Comparison of ENCODE assay signal across 20 cellular contexts in the genomic region with DNA sequence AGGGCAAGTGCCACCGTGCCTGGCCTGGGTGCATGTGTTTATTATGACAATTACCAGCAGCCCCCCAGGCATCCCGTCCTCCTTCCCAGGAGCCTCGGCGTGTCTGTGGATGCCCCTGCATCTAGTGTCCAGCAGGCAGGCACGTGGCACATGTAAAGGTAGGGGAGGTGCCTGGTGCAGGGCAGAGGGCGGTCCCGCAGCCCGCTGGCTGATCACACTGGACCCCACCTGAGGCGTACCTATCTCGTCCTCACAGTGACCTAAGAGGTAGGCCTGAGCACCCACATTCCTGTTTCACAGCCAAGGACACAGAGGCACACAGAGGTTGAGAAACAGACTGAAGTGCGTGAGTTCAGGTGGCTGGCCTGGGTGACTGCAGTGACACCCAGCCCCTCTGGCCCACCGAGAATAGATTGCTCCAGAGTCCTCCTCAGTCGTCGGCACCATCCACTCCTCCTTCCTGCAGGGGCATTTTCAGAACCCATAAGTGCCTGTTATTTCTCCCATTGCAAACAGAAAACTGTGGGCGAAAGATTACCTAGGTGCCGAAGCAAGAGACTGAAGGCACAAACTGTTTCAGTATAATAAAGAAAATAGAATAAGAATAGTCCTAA. TPM values are rescaled to one million over a fixed set of nuclear protein-coding genes. Genes with fewer than 3 reads are reported as not detected.
DNase-seq lines count a peak whose midpoint lies in the region; ATAC-seq, FAIRE-seq and TF ChIP-seq lines count a peak whose summit lies in the region.
"Had no signal": no experiment of that assay in that cellular context is flagged by ENCODE, and none has a peak within 500 bp of the region (broad histone marks: within the 10 kb centered on the region; RNA-seq: fewer than 3 reads in every experiment).

No MANE protein-coding gene starts in this region.

- ATAC-seq in HepG2: no peak; the same call in 2 of the 3 replicates
- ATAC-seq: GM23338 had no signal

- H3K27me3 ChIP-seq in HepG2 (ENCODE audit: control insufficient read depth in 1 of 2, insufficient read depth in 2 of 2, low read length in 2 of 2): no peaks in the 10 kb centered on the region; a peak in 2 of 5 replicates
- H3K27me3 ChIP-seq in neuronal stem cell (ENCODE audit: control insufficient read depth in 3 of 3, insufficient read depth in 3 of 3, low read depth in 1 of 3, low read length in 3 of 3): peaks cover 3 to 29% (median 13%) of the 10 kb centered on the region in 3 experiments
- no peaks in the 10 kb centered on the region for H3K27me3 ChIP-seq in uterus

- CTCF ChIA-PET in HepG2 (lab: Yijun Ruan, JAX; ENCODE audit: low intra/inter-chr PET ratio, low total read pairs): no interaction called here

- H2BK5ac ChIP-seq in neuronal stem cell (ENCODE audit: low read length): no peak overlapping the region

- POLR2A ChIA-PET in HepG2 (lab: Yijun Ruan, JAX): interaction anchor here (0.6 kb wide), 1 partner anchor 26 kb away, joined by 5 read pairs; no protein-coding TSS in a partner anchor

- intact Hi-C loops in HepG2 (cut with micrococcal nuclease; ENCODE audit: unreplicated experiment) (no loop called here), uterus (cut with DNase I; ENCODE audit: low total_unique reads) (no loop called here)

- no peak overlapping the region for H2BK12ac ChIP-seq in neuronal stem cell (ENCODE audit: low read length)

- H3K4me2 ChIP-seq in HepG2 (ENCODE audit: low read depth, low read length) (peak overlapping the region; percentile 63), neuronal stem cell (ENCODE audit: insufficient read depth, low read length, poor library complexity, severe bottlenecking) (no peak overlapping the region)
- H3K4me2 ChIP-seq: GM23338, KMS-11 had no signal

- H3K27ac Mint-ChIP-seq in brain: peak overlapping the region in 2 of 5 experiments; percentile 29 to 61
- H3K27ac Mint-ChIP-seq: CD14-positive monocyte, GM23338 had no signal

- H3K4me1 Mint-ChIP-seq in brain: peaks cover 46% of the 10 kb centered on the region

- peak overlapping the region; percentile 63 for H2AK5ac ChIP-seq in neuronal stem cell (ENCODE audit: low read depth, low read length)

- H4K20me1 ChIP-seq in HepG2 (ENCODE audit: insufficient read depth, low read length): peaks cover 15% of the 10 kb centered on the region

- H3K27me3 Mint-ChIP-seq in brain: peaks cover 29% of the 10 kb centered on the region

- no peak overlapping the region for H4K8ac ChIP-seq in neuronal stem cell (ENCODE audit: low read depth, low read length)

- H3K4me3 ChIP-seq in HepG2 (replicated peaks in 1 of 3; ENCODE audit: insufficient read depth in 1 of 3, low read depth in 2 of 3, low read length in 3 of 3) (no peak overlapping the region; a peak in 1 of 6 replicates), neuronal stem cell (ENCODE audit: low read length in 2 of 2) (no peak overlapping the region), uterus (no peak overlapping the region)

- H2AFZ ChIP-seq in HepG2 (ENCODE audit: low read length): no peak overlapping the region
- no peak overlapping the region for H2AFZ ChIP-seq in neuronal stem cell (ENCODE audit: low read length)
- H2AFZ ChIP-seq: GM23338 had no signal

- H3K23ac ChIP-seq in neuronal stem cell (ENCODE audit: low read depth, low read length, poor library complexity): peak overlapping the region; percentile 55

- H3K18ac ChIP-seq in neuronal stem cell (ENCODE audit: low read length): peak overlapping the region; percentile 3

- H3K9me3 Mint-ChIP-seq in brain: no peaks in the 10 kb centered on the region
- H3K9me3 Mint-ChIP-seq: GM23338 had no signal

- TF ChIP-seq POLR2A in HepG2 (IDR thresholded peaks at IDR 0.05; ENCODE audit: insufficient read depth in 1 of 2, low read depth in 2 of 2, low read length in 2 of 2): no peak
- no peak for TF ChIP-seq POLR2A in uterus (IDR thresholded peaks at IDR 0.05)

- H3K9me3 ChIP-seq in HepG2 (ENCODE audit: low read length): no peaks in the 10 kb centered on the region
- no peaks in the 10 kb centered on the region for H3K9me3 ChIP-seq in neuronal stem cell (replicated peaks in 1 of 2; ENCODE audit: control insufficient read depth in 2 of 2, insufficient read depth in 1 of 2, low read depth in 1 of 2, low read length in 2 of 2)
- H3K9me3 ChIP-seq in uterus: no peaks in the 10 kb centered on the region

- H3K27ac ChIP-seq in HepG2 (ENCODE audit: extremely low read length, insufficient read depth, low read length) (no peak overlapping the region), neuronal stem cell (replicated peaks; ENCODE audit: low read length) (no peak overlapping the region), uterus (peak overlapping the region; percentile 48 to 72)
- H3K27ac ChIP-seq: KMS-11 had no signal

- in situ Hi-C loops in HepG2 (cut with HindIII; ENCODE audit: extremely low pct_ligation_motif_present, low pct_unique_long_range_greater_than_20kb): no loop called here

- H3K4ac ChIP-seq in neuronal stem cell (ENCODE audit: low read length): no peak overlapping the region

- no peak for TF ChIP-seq CTCF in brain (conservative IDR thresholded peaks at IDR 0.05)
- TF ChIP-seq CTCF in HepG2 (CRISPR knock-in tag; IDR thresholded peaks at IDR 0.05): no peak
- no peak for TF ChIP-seq CTCF in uterus (IDR thresholded peaks at IDR 0.05)

- peaks cover 3% of the 10 kb centered on the region for H3K36me3 Mint-ChIP-seq in brain

- H3K79me1 ChIP-seq in neuronal stem cell (ENCODE audit: low read depth, low read length): peaks cover 11% of the 10 kb centered on the region

- peak overlapping the region; percentile 89 to 96 (median 90) for H3K4me3 Mint-ChIP-seq in brain
- H3K4me3 Mint-ChIP-seq: GM23338 had no signal

- TF ChIP-seq EP300 in HepG2 (IDR thresholded peaks at IDR 0.05; ENCODE audit: low read depth in 2 of 2, low read length in 2 of 2) (no peak), HepG2 (CRISPR knock-in tag; IDR thresholded peaks at IDR 0.05; ENCODE audit: borderline replicate concordance) (0 out of 2 replicates have a peak, but pooled peaks have one; percentile 35)

- peak overlapping the region; percentile 37 for H2BK15ac ChIP-seq in neuronal stem cell (ENCODE audit: low read length)

- peaks cover 0 to 1% of the 10 kb centered on the region in 2 experiments; a peak in 1 of 5 replicates for H3K36me3 ChIP-seq in HepG2 (replicated peaks in 1 of 2; ENCODE audit: control insufficient read depth in 1 of 2, insufficient read depth in 2 of 2, low read length in 2 of 2)
- H3K36me3 ChIP-seq in neuronal stem cell (replicated peaks in 1 of 2; ENCODE audit: control insufficient read depth in 2 of 2, insufficient read depth in 2 of 2, low read length in 2 of 2): peaks cover 0 to 5% of the 10 kb centered on the region in 2 donors
- H3K36me3 ChIP-seq in uterus: no peaks in the 10 kb centered on the region

- H3K4me1 ChIP-seq in HepG2 (ENCODE audit: insufficient read depth, low read length) (peaks cover 55% of the 10 kb centered on the region), neuronal stem cell (ENCODE audit: control insufficient read depth in 2 of 2, insufficient read depth in 1 of 2, low read depth in 1 of 2, low read length in 2 of 2) (peaks cover 34 to 38% of the 10 kb centered on the region in 2 donors), uterus (peaks cover 10 to 26% of the 10 kb centered on the region in 2 donors)

- H2BK120ac ChIP-seq in neuronal stem cell (ENCODE audit: low read depth, low read length): no peak overlapping the region

- TF ChIP-seq RAD21 in HepG2 (CRISPR knock-in tag; IDR thresholded peaks at IDR 0.05): no peak

- WGBS in HepG2 (ENCODE audit: low lambda C conversion rate): 21% methylated on average over 7 of the region's 16 CpGs
- WGBS in neuronal stem cell (ENCODE audit: extremely low coverage in 2 of 2, insufficient read length in 2 of 2, insufficient replicate concordance in 1 of 2), 2 donors: no CpG with 5 or more reads among the region's 16 CpGs

- no peak overlapping the region for H4K91ac ChIP-seq in neuronal stem cell (ENCODE audit: low read depth, low read length, poor library complexity)

- H3K9ac ChIP-seq in HepG2 (ENCODE audit: insufficient read depth, low read depth, low read length) (no peak overlapping the region), neuronal stem cell (ENCODE audit: low read depth, low read length, poor library complexity) (no peak overlapping the region)
- H3K9ac ChIP-seq: KMS-11 had no signal

- peak; percentile 42 for DNase-seq in HepG2 (ENCODE audit: low spot score)
- DNase-seq in neuronal stem cell (ENCODE audit: low spot score): no peak
- no peak for DNase-seq in uterus
- no peak for DNase-seq in NOMO-1 (lab: John Stamatoyannopoulos, UW; ENCODE audit: unreplicated experiment in 2 of 2)
- DNase-seq in NK-92 treated with Interleukin-12 subunit alpha and Interleukin-12 subunit beta, amount 100 ng/mL, for 24 hours (lab: John Stamatoyannopoulos, UW): no peak
- no peak for DNase-seq in amniotic stem cell (lab: John Stamatoyannopoulos, UW)
- DNase-seq: ACHN, AML-193, DMS 273 treated with DMSO at 0.1 percent for 48 hours, NCI-H1048, NCI-H1436 treated with DMSO at 0.1 percent for 48 hours, NCI-H2029 treated with DMSO at 0.1 percent for 48 hours, NCI-H2171 treated with DMSO at 0.1 percent for 48 hours, NCI-H446 treated with DMSO at 0.1 percent for 48 hours, NCI-H774, SHP77 had no signal

- no peak for FAIRE-seq in HepG2 (lab: Jason Lieb, UNC)

- BruUV-seq in HepG2 (replicated peaks; lab: Mats Ljungman, UMichigan): no TSS peak

- H3K79me2 ChIP-seq in HepG2 (ENCODE audit: insufficient read depth, low read length): peaks cover 15% of the 10 kb centered on the region

- no peak overlapping the region for H3K14ac ChIP-seq in neuronal stem cell (ENCODE audit: low read length)

RNA-seq across cellular contexts. Expression of a gene that starts 3.0 kb away (rescaled TPM):
- polyA plus RNA-seq in brain (ENCODE audit: insufficient read depth, low read depth, low replicate concordance) (12.6 TPM), HepG2 (2011; rRNA removed) (8.2 and 11.2 TPM in 2 replicates)
- total RNA-seq in HepG2 (2016; rRNA removed; fragmentation: Illumina TruSeq; extraction: Trizol) (13.7 and 16.7 TPM in 2 replicates), uterus (10 to 100 TPM in 3 of 4 donors, 1 to 10 TPM in 1; 5.0 to 45.8 (median 24.1) TPM)
- 7.4 and 7.9 TPM in 2 replicates for total RNA-seq in HepG2 (2016; cell fraction: cytosol; rRNA removed; fragmentation: Illumina TruSeq; extraction: Trizol; ENCODE audit: low read depth)
- total RNA-seq in HepG2 (2016; cell fraction: insoluble cytoplasmic fraction; rRNA removed; fragmentation: Illumina TruSeq; extraction: Trizol): 10.7 and 17.0 TPM in 2 replicates
- 5.1 and 6.1 TPM in 2 replicates for total RNA-seq in HepG2 (2016; cell fraction: membrane; rRNA removed; fragmentation: Illumina TruSeq; extraction: Trizol)
- 10.8 and 14.2 TPM in 2 replicates for total RNA-seq in HepG2 (2016; cell fraction: nucleus; rRNA removed; fragmentation: Illumina TruSeq; extraction: Trizol)
- polyA plus RNA-seq in HepG2 (2011; cell fraction: cytosol; rRNA removed): 4.8 and 7.0 TPM in 2 replicates
- polyA plus RNA-seq in HepG2 (2011; cell fraction: nucleus; rRNA removed): 30.1 and 30.7 TPM in 2 replicates
- 7.4 and 8.1 TPM in 2 replicates for polyA plus RNA-seq in HepG2 (2012)
- polyA plus RNA-seq in HepG2 (2016; cell fraction: cytosol; fragmentation: Illumina TruSeq; extraction: Trizol; ENCODE audit: low read depth): 1.6 and 1.8 TPM in 2 replicates
- polyA plus RNA-seq in HepG2 (2016; cell fraction: insoluble cytoplasmic fraction; fragmentation: Illumina TruSeq; extraction: Trizol; ENCODE audit: low read depth): 10.7 and 13.7 TPM in 2 replicates
- polyA plus RNA-seq in HepG2 (2016; cell fraction: membrane; fragmentation: Illumina TruSeq; extraction: Trizol; ENCODE audit: low read depth): 2.1 and 2.5 TPM in 2 replicates
- polyA plus RNA-seq in HepG2 (2016; cell fraction: nucleus; fragmentation: Illumina TruSeq; extraction: Trizol; ENCODE audit: insufficient read depth, low read depth): 25.7 and 27.7 TPM in 2 replicates
- 13.6 and 18.7 TPM in 2 replicates for polyA minus RNA-seq in HepG2 (2011; rRNA and poly(A)+ RNA removed; ENCODE audit: low replicate concordance)
- polyA minus RNA-seq in HepG2 (2011; cell fraction: cytosol; rRNA and poly(A)+ RNA removed): 7.8 and 7.9 TPM in 2 replicates
- polyA minus RNA-seq in HepG2 (2011; cell fraction: nucleus; rRNA and poly(A)+ RNA removed): 17.4 and 19.9 TPM in 2 replicates
- polyA plus RNA-seq in neuronal stem cell (2013, experiment 1 of 2): 13.1 TPM
- 12.9 TPM for polyA plus RNA-seq in neuronal stem cell (2013, experiment 2 of 2)

RNA-seq across cellular contexts. Expression of a gene that starts 12.5 kb away (rescaled TPM):
- polyA plus RNA-seq in brain (ENCODE audit: insufficient read depth, low read depth, low replicate concordance): 11.2 TPM
- total RNA-seq in HepG2 (2016; rRNA removed; fragmentation: Illumina TruSeq; extraction: Trizol): 13.1 and 20.2 TPM in 2 replicates
- total RNA-seq in HepG2 (2016; cell fraction: cytosol; rRNA removed; fragmentation: Illumina TruSeq; extraction: Trizol; ENCODE audit: low read depth): 5.4 and 5.7 TPM in 2 replicates
- 13.3 and 19.7 TPM in 2 replicates for total RNA-seq in HepG2 (2016; cell fraction: insoluble cytoplasmic fraction; rRNA removed; fragmentation: Illumina TruSeq; extraction: Trizol)
- 10.8 and 11.9 TPM in 2 replicates for total RNA-seq in HepG2 (2016; cell fraction: membrane; rRNA removed; fragmentation: Illumina TruSeq; extraction: Trizol)
- 16.7 and 17.2 TPM in 2 replicates for total RNA-seq in HepG2 (2016; cell fraction: nucleus; rRNA removed; fragmentation: Illumina TruSeq; extraction: Trizol)
- 28.6 and 36.4 TPM in 2 replicates for polyA plus RNA-seq in HepG2 (2011; rRNA removed)
- polyA plus RNA-seq in HepG2 (2011; cell fraction: cytosol; rRNA removed): 22.3 and 49.0 TPM in 2 replicates
- polyA plus RNA-seq in HepG2 (2011; cell fraction: nucleus; rRNA removed): 139 and 165 TPM in 2 replicates
- polyA plus RNA-seq in HepG2 (2012): 8.9 and 12.6 TPM in 2 replicates
- 4.7 and 6.0 TPM in 2 replicates for polyA plus RNA-seq in HepG2 (2016; cell fraction: cytosol; fragmentation: Illumina TruSeq; extraction: Trizol; ENCODE audit: low read depth)
- polyA plus RNA-seq in HepG2 (2016; cell fraction: insoluble cytoplasmic fraction; fragmentation: Illumina TruSeq; extraction: Trizol; ENCODE audit: low read depth): 12.3 and 15.9 TPM in 2 replicates
- polyA plus RNA-seq in HepG2 (2016; cell fraction: membrane; fragmentation: Illumina TruSeq; extraction: Trizol; ENCODE audit: low read depth): 5.9 and 7.2 TPM in 2 replicates
- 32.6 and 40.7 TPM in 2 replicates for polyA plus RNA-seq in HepG2 (2016; cell fraction: nucleus; fragmentation: Illumina TruSeq; extraction: Trizol; ENCODE audit: insufficient read depth, low read depth)
- 6.7 and 39.4 TPM in 2 replicates for polyA minus RNA-seq in HepG2 (2011; rRNA and poly(A)+ RNA removed; ENCODE audit: low replicate concordance)
- 10.4 and 10.9 TPM in 2 replicates for polyA minus RNA-seq in HepG2 (2011; cell fraction: cytosol; rRNA and poly(A)+ RNA removed)
- 15.2 and 17.9 TPM in 2 replicates for polyA minus RNA-seq in HepG2 (2011; cell fraction: nucleus; rRNA and poly(A)+ RNA removed)
- polyA plus RNA-seq in neuronal stem cell (2013, experiment 1 of 2): 8.9 TPM
- polyA plus RNA-seq in neuronal stem cell (2013, experiment 2 of 2): 9.1 TPM
- total RNA-seq in uterus: 10 to 100 TPM in 2 of 4 donors, 1 to 10 TPM in 1, under 1 TPM in 1; 0.59 to 13.1 (median 8.0) TPM

RNA-seq across cellular contexts. Expression of a gene that starts 12.7 kb away (rescaled TPM):
- polyA plus RNA-seq in brain (ENCODE audit: insufficient read depth, low read depth, low replicate concordance): 1.1 TPM
- 0.25 and 1.1 TPM in 2 replicates for total RNA-seq in HepG2 (2016; rRNA removed; fragmentation: Illumina TruSeq; extraction: Trizol)
- total RNA-seq in HepG2 (2016; cell fraction: cytosol; rRNA removed; fragmentation: Illumina TruSeq; extraction: Trizol; ENCODE audit: low read depth): 0.40 and 0.44 TPM in 2 replicates
- 0.45 and 1.1 TPM in 2 replicates for total RNA-seq in HepG2 (2016; cell fraction: insoluble cytoplasmic fraction; rRNA removed; fragmentation: Illumina TruSeq; extraction: Trizol)
- 0.79 and 1.3 TPM in 2 replicates for total RNA-seq in HepG2 (2016; cell fraction: membrane; rRNA removed; fragmentation: Illumina TruSeq; extraction: Trizol)
- total RNA-seq in HepG2 (2016; cell fraction: nucleus; rRNA removed; fragmentation: Illumina TruSeq; extraction: Trizol): 1.3 and 1.7 TPM in 2 replicates
- 3.1 and 3.6 TPM in 2 replicates for polyA plus RNA-seq in HepG2 (2011; rRNA removed)
- 1.1 and 2.2 TPM in 2 replicates for polyA plus RNA-seq in HepG2 (2011; cell fraction: cytosol; rRNA removed)
- 50.0 and 60.4 TPM in 2 replicates for polyA plus RNA-seq in HepG2 (2011; cell fraction: nucleus; rRNA removed)
- 1.3 and 1.4 TPM in 2 replicates for polyA plus RNA-seq in HepG2 (2012)
- polyA plus RNA-seq in HepG2 (2016; cell fraction: cytosol; fragmentation: Illumina TruSeq; extraction: Trizol; ENCODE audit: low read depth): 0.53 and 0.78 TPM in 2 replicates
- polyA plus RNA-seq in HepG2 (2016; cell fraction: insoluble cytoplasmic fraction; fragmentation: Illumina TruSeq; extraction: Trizol; ENCODE audit: low read depth): 0.42 and 0.68 TPM in 2 replicates
- 0.96 and 1.2 TPM in 2 replicates for polyA plus RNA-seq in HepG2 (2016; cell fraction: membrane; fragmentation: Illumina TruSeq; extraction: Trizol; ENCODE audit: low read depth)
- polyA plus RNA-seq in HepG2 (2016; cell fraction: nucleus; fragmentation: Illumina TruSeq; extraction: Trizol; ENCODE audit: insufficient read depth, low read depth): 3.7 and 5.0 TPM in 2 replicates
- polyA minus RNA-seq in HepG2 (2011; rRNA and poly(A)+ RNA removed; ENCODE audit: low replicate concordance): 0.51 and 0.96 TPM in 2 replicates
- polyA minus RNA-seq in HepG2 (2011; cell fraction: cytosol; rRNA and poly(A)+ RNA removed): 0.88 and 1.4 TPM in 2 replicates
- polyA minus RNA-seq in HepG2 (2011; cell fraction: nucleus; rRNA and poly(A)+ RNA removed): 2.6 and 3.1 TPM in 2 replicates
- 0.75 TPM for polyA plus RNA-seq in neuronal stem cell (2013, experiment 1 of 2)
- polyA plus RNA-seq in neuronal stem cell (2013, experiment 2 of 2): 0.87 TPM
- total RNA-seq in uterus: 1 to 10 TPM in 1 of 4 donors, under 1 TPM in 2, not detected in 1; 0.14 to 2.2 (median 0.51) TPM

RNA-seq across cellular contexts. Expression of a gene that starts 35.9 kb away (rescaled TPM):
- polyA plus RNA-seq in brain (ENCODE audit: insufficient read depth, low read depth, low replicate concordance): 5.4 TPM
- 0.08 and 0.11 TPM in 2 replicates for total RNA-seq in HepG2 (2016; rRNA removed; fragmentation: Illumina TruSeq; extraction: Trizol)
- total RNA-seq in HepG2 (2016; cell fraction: cytosol; rRNA removed; fragmentation: Illumina TruSeq; extraction: Trizol; ENCODE audit: low read depth): 0.10 TPM in 1 of 2 replicates, not detected in the other
- total RNA-seq in HepG2 (2016; cell fraction: insoluble cytoplasmic fraction; rRNA removed; fragmentation: Illumina TruSeq; extraction: Trizol): 0.09 TPM in 2 replicates
- total RNA-seq in HepG2 (2016; cell fraction: membrane; rRNA removed; fragmentation: Illumina TruSeq; extraction: Trizol): 0.06 and 0.07 TPM in 2 replicates
- total RNA-seq in HepG2 (2016; cell fraction: nucleus; rRNA removed; fragmentation: Illumina TruSeq; extraction: Trizol): not detected in 2 replicates
- polyA plus RNA-seq in HepG2 (2011; rRNA removed): 0.29 and 0.46 TPM in 2 replicates
- polyA plus RNA-seq in HepG2 (2011; cell fraction: cytosol; rRNA removed): 0.21 and 0.22 TPM in 2 replicates
- 3.4 and 3.8 TPM in 2 replicates for polyA plus RNA-seq in HepG2 (2011; cell fraction: nucleus; rRNA removed)
- 0.34 and 0.59 TPM in 2 replicates for polyA plus RNA-seq in HepG2 (2012)
- 0.05 TPM in 1 of 2 replicates, not detected in the other for polyA plus RNA-seq in HepG2 (2016; cell fraction: cytosol; fragmentation: Illumina TruSeq; extraction: Trizol; ENCODE audit: low read depth)
- polyA plus RNA-seq in HepG2 (2016; cell fraction: insoluble cytoplasmic fraction; fragmentation: Illumina TruSeq; extraction: Trizol; ENCODE audit: low read depth): 0.19 TPM in 1 of 2 replicates, not detected in the other
- polyA plus RNA-seq in HepG2 (2016; cell fraction: membrane; fragmentation: Illumina TruSeq; extraction: Trizol; ENCODE audit: low read depth): 0.10 TPM in 1 of 2 replicates, not detected in the other
- polyA plus RNA-seq in HepG2 (2016; cell fraction: nucleus; fragmentation: Illumina TruSeq; extraction: Trizol; ENCODE audit: insufficient read depth, low read depth): 0.37 and 0.44 TPM in 2 replicates
- 0.20 and 0.56 TPM in 2 replicates for polyA minus RNA-seq in HepG2 (2011; rRNA and poly(A)+ RNA removed; ENCODE audit: low replicate concordance)
- polyA minus RNA-seq in HepG2 (2011; cell fraction: cytosol; rRNA and poly(A)+ RNA removed): 0.30 TPM in 1 of 2 replicates, not detected in the other
- 0.37 and 0.64 TPM in 2 replicates for polyA minus RNA-seq in HepG2 (2011; cell fraction: nucleus; rRNA and poly(A)+ RNA removed)
- 1.1 TPM for polyA plus RNA-seq in neuronal stem cell (2013, experiment 1 of 2)
- polyA plus RNA-seq in neuronal stem cell (2013, experiment 2 of 2): 1.2 TPM
- total RNA-seq in uterus: 1 to 10 TPM in 2 of 4 donors, not detected in 2; 1.7 to 1.9 TPM

RNA-seq across cellular contexts. Expression of a gene that starts 37.9 kb away (rescaled TPM):
- polyA plus RNA-seq in brain (ENCODE audit: insufficient read depth, low read depth, low replicate concordance) (127 TPM), HepG2 (2011; rRNA removed) (32.9 TPM in 2 replicates)
- total RNA-seq in HepG2 (2016; rRNA removed; fragmentation: Illumina TruSeq; extraction: Trizol) (47.5 and 50.0 TPM in 2 replicates), uterus (10 to 100 TPM in 3 of 4 donors, 1 to 10 TPM in 1; 5.4 to 37.6 (median 23.8) TPM)
- total RNA-seq in HepG2 (2016; cell fraction: cytosol; rRNA removed; fragmentation: Illumina TruSeq; extraction: Trizol; ENCODE audit: low read depth): 97.1 and 126 TPM in 2 replicates
- total RNA-seq in HepG2 (2016; cell fraction: insoluble cytoplasmic fraction; rRNA removed; fragmentation: Illumina TruSeq; extraction: Trizol): 35.7 and 53.4 TPM in 2 replicates
- total RNA-seq in HepG2 (2016; cell fraction: membrane; rRNA removed; fragmentation: Illumina TruSeq; extraction: Trizol): 106 and 128 TPM in 2 replicates
- 23.1 and 23.7 TPM in 2 replicates for total RNA-seq in HepG2 (2016; cell fraction: nucleus; rRNA removed; fragmentation: Illumina TruSeq; extraction: Trizol)
- 29.5 and 42.1 TPM in 2 replicates for polyA plus RNA-seq in HepG2 (2011; cell fraction: cytosol; rRNA removed)
- polyA plus RNA-seq in HepG2 (2011; cell fraction: nucleus; rRNA removed): 62.4 and 65.1 TPM in 2 replicates
- 15.4 and 32.7 TPM in 2 replicates for polyA plus RNA-seq in HepG2 (2012)
- polyA plus RNA-seq in HepG2 (2016; cell fraction: cytosol; fragmentation: Illumina TruSeq; extraction: Trizol; ENCODE audit: low read depth): 120 and 151 TPM in 2 replicates
- 33.8 and 38.7 TPM in 2 replicates for polyA plus RNA-seq in HepG2 (2016; cell fraction: insoluble cytoplasmic fraction; fragmentation: Illumina TruSeq; extraction: Trizol; ENCODE audit: low read depth)
- polyA plus RNA-seq in HepG2 (2016; cell fraction: membrane; fragmentation: Illumina TruSeq; extraction: Trizol; ENCODE audit: low read depth): 96.2 and 121 TPM in 2 replicates
- 47.3 and 47.4 TPM in 2 replicates for polyA plus RNA-seq in HepG2 (2016; cell fraction: nucleus; fragmentation: Illumina TruSeq; extraction: Trizol; ENCODE audit: insufficient read depth, low read depth)
- polyA minus RNA-seq in HepG2 (2011; rRNA and poly(A)+ RNA removed; ENCODE audit: low replicate concordance): 29.8 and 71.6 TPM in 2 replicates
- polyA minus RNA-seq in HepG2 (2011; cell fraction: cytosol; rRNA and poly(A)+ RNA removed): 8.5 and 9.0 TPM in 2 replicates
- polyA minus RNA-seq in HepG2 (2011; cell fraction: nucleus; rRNA and poly(A)+ RNA removed): 5.8 and 11.4 TPM in 2 replicates
- polyA plus RNA-seq in neuronal stem cell (2013, experiment 1 of 2): 26.4 TPM
- polyA plus RNA-seq in neuronal stem cell (2013, experiment 2 of 2): 25.5 TPM

Comparison
In these comparisons a context has a peak if more than half of its experiments do, and no peak if none do; other contexts are left out.
1. H3K27ac ChIP-seq: peak in uterus (2 of 2); none in HepG2 (single experiment) and neuronal stem cell (single experiment).